In genomic region chr3:48446425-48447193, GRCh38 we compare ENCODE assay signal across 8 cellular contexts. TPM values are rescaled to one million over a fixed set of nuclear protein-coding genes. Genes with fewer than 3 reads are reported as not detected.
DNase-seq lines count a peak whose midpoint lies in the region; ATAC-seq and TF ChIP-seq lines count a peak whose summit lies in the region.

TSS of gene ATRIP (plus strand) at chr3:48446737. CDS start at chr3:48446846, 109 bp downstream.

- H3K27ac ChIP-seq in right lobe of liver: peak within 1 kb of the TSS; percentile 69 to 84 (median 73)

- peak within 1 kb of the TSS; percentile 73 for H3K4me3 ChIP-seq in BE2C (ENCODE audit: low read depth, low read length)
- H3K4me3 ChIP-seq in right lobe of liver: peak within 1 kb of the TSS; percentile 72 to 96 (median 79)

- H3K27me3 ChIP-seq in BE2C: no peaks in the 10 kb centered on the region
- no peaks in the 10 kb centered on the region for H3K27me3 ChIP-seq in right lobe of liver

- H3K4me1 ChIP-seq in BE2C: no peaks in the 10 kb centered on the region
- peaks cover 0 to 21% (median 6%) of the 10 kb centered on the region in 4 donors for H3K4me1 ChIP-seq in right lobe of liver

- DNase-seq in BE2C (peak; percentile 88), GM19238 (ENCODE audit: insufficient read length, low spot score) (peak; percentile 87), NCI-H82 (lab: John Stamatoyannopoulos, UW) (peak; percentile 88), dermis blood vessel endothelial cell (peak; percentile 93), right lobe of liver (peak; percentile 92 to 93 (median 92))
- DNase-seq in activated CD4-positive, alpha-beta T cell treated with anti-CD3 and anti-CD28 coated beads, Interleukin-2, amount 50 U/mL, for 48 hours: peak; percentile 88 to 90
- DNase-seq in stimulated activated CD4-positive, alpha-beta T cell treated with anti-CD3 and anti-CD28 coated beads, Interleukin-4, amount 100 ng/mL, for 24 hours: peak; percentile 86

- H3K36me3 ChIP-seq in BE2C (no peaks in the 10 kb centered on the region; the same call in 1 of the 2 replicates), right lobe of liver (peaks cover 0 to 30% (median 2%) of the 10 kb centered on the region in 4 donors)

- TF ChIP-seq CTCF in BE2C (IDR thresholded peaks at IDR 0.05; ENCODE audit: low read depth, low read length) (no peak), right lobe of liver (IDR thresholded peaks at IDR 0.05) (peak in 1 of 4 donors; percentile 7)

- TF ChIP-seq POLR2A in right lobe of liver (IDR thresholded peaks at IDR 0.05): peak; percentile 90

- H3K9me3 ChIP-seq in BE2C (no peaks in the 10 kb centered on the region), right lobe of liver (no peaks in the 10 kb centered on the region)

- WGBS in right lobe of liver (ENCODE audit: insufficient coverage, low coverage, low lambda C conversion rate, missing lambda C conversion rate): 0% methylated on average over 21 of the region's 91 CpGs

- ATAC-seq in HG03439 (IDR thresholded peaks at IDR 0.05; ENCODE audit: unreplicated experiment) (peak; percentile 84), right lobe of liver (peak; percentile 99 to 100 (median 99))

- intact Hi-C loops in right lobe of liver (cut with DNase I): no loop called here

RNA-seq across cellular contexts. Expression of gene ATRIP, which starts in this region (rescaled TPM):
- polyA plus RNA-seq in BE2C (2012; ENCODE audit: insufficient read depth, insufficient read length, low read depth): 9.0 TPM
- total RNA-seq in dermis blood vessel endothelial cell (8.2 TPM in 2 replicates), right lobe of liver (1 to 10 TPM; 2.4 to 4.5 (median 3.2) TPM)

Comparison
In these comparisons a context has a peak if more than half of its experiments do, and no peak if none do; other contexts are left out.
1. Peak in every context shown above with its lines: DNase-seq, ATAC-seq, H3K4me3 ChIP-seq and H3K27ac ChIP-seq.